18 cellular contexts compared by ENCODE assay signal in genomic region chr22:20811171-20811570, GRCh38. TPM values are rescaled to one million over a fixed set of nuclear protein-coding genes. Genes with fewer than 3 reads are reported as not detected.
"Had no signal": no experiment of that assay in that cellular context is flagged by ENCODE, and none has a peak within 500 bp of the region (broad histone marks: within the 10 kb centered on the region; RNA-seq: fewer than 3 reads in every experiment).

No MANE protein-coding gene starts in this region.

- H3K27me3 Mint-ChIP-seq: activated CD4-positive, alpha-beta memory T cell treated with anti-CD3 and anti-CD28 coated beads for 36 hours; progenitor cell of endocrine pancreas; type B pancreatic cell had no signal

- H3K27ac ChIP-seq: brain microvascular endothelial cell, esophagus muscularis mucosa had no signal

- ATAC-seq: right cardiac atrium, Right ventricle myocardium inferior had no signal

- H3K4me1 Mint-ChIP-seq: nephron had no signal

- H3K9me3 Mint-ChIP-seq: activated CD4-positive, alpha-beta memory T cell treated with anti-CD3 and anti-CD28 coated beads for 36 hours; nephron; T-helper 1 cell treated with Interleukin-12 subunit alpha and Interleukin-12 subunit beta and Interleukin-4 antibody, amounts not matched to agents 30 μg/mL and 1 μg/mL, for 36 hours; type B pancreatic cell had no signal

- H3K4me3 Mint-ChIP-seq: activated CD4-positive, alpha-beta memory T cell treated with anti-CD3 and anti-CD28 coated beads for 36 hours; nephron; T-helper 1 cell treated with Interleukin-12 subunit alpha and Interleukin-12 subunit beta and Interleukin-4 antibody, amounts not matched to agents 30 μg/mL and 1 μg/mL, for 36 hours; type B pancreatic cell had no signal

- H3K4me3 ChIP-seq: esophagus muscularis mucosa had no signal

- H3K4me1 ChIP-seq: esophagus muscularis mucosa had no signal

- H3K27me3 ChIP-seq: brain microvascular endothelial cell, esophagus muscularis mucosa had no signal

- H3K9me3 ChIP-seq: esophagus muscularis mucosa, SK-N-SH had no signal

- H3K27ac Mint-ChIP-seq: activated CD4-positive, alpha-beta memory T cell treated with anti-CD3 and anti-CD28 coated beads for 36 hours; nephron; progenitor cell of endocrine pancreas; T-helper 1 cell treated with Interleukin-12 subunit alpha and Interleukin-12 subunit beta and Interleukin-4 antibody, amounts not matched to agents 30 μg/mL and 1 μg/mL, for 36 hours; type B pancreatic cell had no signal

- DNase-seq: activated CD4-positive, alpha-beta memory T cell treated with anti-CD3 and anti-CD28 coated beads for 36 hours; activated CD4-positive, CD25-positive, alpha-beta regulatory T cell; activated effector memory CD4-positive, alpha-beta T cell treated with anti-CD3 and anti-CD28 coated beads, Interleukin-2, amount 50 U/mL, for 16 hours; amygdala; brain microvascular endothelial cell; cerebellar nuclear complex; dermis blood vessel endothelial cell; occipital lobe; right cardiac atrium; SK-N-SH; small intestine had no signal

RNA-seq across cellular contexts. Expression of gene SERPIND1, which starts 37.3 kb away (rescaled TPM):
- total RNA-seq: activated CD4-positive, alpha-beta memory T cell treated with anti-CD3 and anti-CD28 coated beads for 36 hours; dermis blood vessel endothelial cell; mononuclear cell; Right ventricle myocardium inferior had no signal
- polyA plus RNA-seq: SK-N-SH had no signal
